In genomic region chr5:171806976-171807823, GRCh38 we compare ENCODE assay signal across 12 cellular contexts. TPM values are rescaled to one million over a fixed set of nuclear protein-coding genes. Genes with fewer than 3 reads are reported as not detected.
DNase-seq lines count a peak whose midpoint lies in the region; ATAC-seq, FAIRE-seq and TF ChIP-seq lines count a peak whose summit lies in the region.
"Had no signal": no experiment of that assay in that cellular context is flagged by ENCODE, and none has a peak within 500 bp of the region (broad histone marks: within the 10 kb centered on the region; RNA-seq: fewer than 3 reads in every experiment).

No MANE protein-coding gene starts in this region.

- peaks cover 5% of the 10 kb centered on the region for H3K23me2 ChIP-seq in H9 (ENCODE audit: insufficient read length, low read depth, low read length, poor library complexity, severe bottlenecking)

- no peak overlapping the region for H2BK15ac ChIP-seq in H9 (ENCODE audit: low read depth, low read length)
- no peak overlapping the region for H2BK15ac ChIP-seq in mesenchymal stem cell (ENCODE audit: low read depth, poor library complexity, severe bottlenecking)

- H3K9me3 ChIP-seq in H9 (ENCODE audit: control insufficient read depth, low read depth, low read length) (no peaks in the 10 kb centered on the region), mesenchymal stem cell (ENCODE audit: control insufficient read depth, low read length) (peaks cover 11% of the 10 kb centered on the region)

- no peak overlapping the region for H3K9ac ChIP-seq in H9 (ENCODE audit: extremely low read depth, insufficient read length, low read length)
- no peak overlapping the region for H3K9ac ChIP-seq in mesenchymal stem cell (ENCODE audit: low read length)

- no peak overlapping the region for H3K4me3 ChIP-seq in mesenchymal stem cell (ENCODE audit: insufficient read depth in 1 of 2, low read depth in 1 of 2, low read length in 2 of 2)

- no peak for TF ChIP-seq CTCF in H9 (conservative IDR thresholded peaks at IDR 0.05)

- no peak overlapping the region for H2BK20ac ChIP-seq in H9 (ENCODE audit: low read depth, low read length, poor library complexity, severe bottlenecking)

- DNase-seq in COLO668 (lab: John Stamatoyannopoulos, UW; ENCODE audit: unreplicated experiment) = peak; percentile 38
- DNase-seq in H9 = no peak
- peak; percentile 63 for DNase-seq in SHP77 treated with DMSO at 0.1 percent for 48 hours (lab: John Stamatoyannopoulos, UW)
- peak; percentile 33 for DNase-seq in iPS-NIHi11 (ENCODE audit: low spot score)
- DNase-seq in mesenchymal stem cell = no peak
- no peak for DNase-seq in HTR-8/SVneo (ENCODE audit: insufficient read length, low spot score)
- DNase-seq: KBM-7 had no signal

- peaks cover 0 to 4% of the 10 kb centered on the region in 2 experiments; a peak in 3 of 5 replicates for H3K9me3 Mint-ChIP-seq in H9

- no peak overlapping the region for H2BK5ac ChIP-seq in H9 (ENCODE audit: insufficient read length, low read length)
- no peak overlapping the region for H2BK5ac ChIP-seq in mesenchymal stem cell (ENCODE audit: low read depth, low read length, poor library complexity, severe bottlenecking)

- H3K36me3 Mint-ChIP-seq in H9 (ENCODE audit: insufficient read depth in 1 of 3, low read depth in 3 of 3) = no peaks in the 10 kb centered on the region; a peak in 2 of 7 replicates

- H3K4me2 ChIP-seq in H9 (ENCODE audit: insufficient read depth, insufficient read length, low read length) (peak overlapping the region; percentile 55), mesenchymal stem cell (ENCODE audit: low read length, poor library complexity, severe bottlenecking) (no peak overlapping the region)

- no peaks in the 10 kb centered on the region for H4K20me1 ChIP-seq in H9 (ENCODE audit: control insufficient read depth, insufficient read depth, insufficient read length)

- H3K4me1 ChIP-seq in H9 (ENCODE audit: insufficient read depth, low read length) (peaks cover 9% of the 10 kb centered on the region; the same call in 1 of the 2 replicates), mesenchymal stem cell (ENCODE audit: control insufficient read depth, insufficient read depth, low read depth, low read length) (peaks cover 2% of the 10 kb centered on the region)

- H3K14ac ChIP-seq in H9 (ENCODE audit: insufficient read depth, low read length) (no peak overlapping the region), mesenchymal stem cell (ENCODE audit: low read length in 2 of 2) (no peak overlapping the region)

- no peak overlapping the region for H2AK5ac ChIP-seq in H9 (ENCODE audit: insufficient read length, low read length)
- H2AK5ac ChIP-seq in mesenchymal stem cell (ENCODE audit: low read length, severe bottlenecking) = no peak overlapping the region

- ATAC-seq in HG02759 (IDR thresholded peaks at IDR 0.05; ENCODE audit: unreplicated experiment) (no peak), HG03342 (IDR thresholded peaks at IDR 0.05; ENCODE audit: unreplicated experiment) (no peak)

- H3K4me1 Mint-ChIP-seq in H9 = peaks cover 18 to 22% of the 10 kb centered on the region in 2 experiments
- H3K4me1 Mint-ChIP-seq: central memory CD8-positive, alpha-beta T cell had no signal

- H3K79me1 ChIP-seq in H9 (ENCODE audit: insufficient read depth, low read depth, low read length, poor library complexity, severe bottlenecking) (no peaks in the 10 kb centered on the region), mesenchymal stem cell (replicated peaks; ENCODE audit: low read length, poor library complexity, severe bottlenecking) (no peaks in the 10 kb centered on the region)

- H3K56ac ChIP-seq in H9 (ENCODE audit: insufficient read length, low read depth, low read length) = no peak overlapping the region

- H4K8ac ChIP-seq in H9 (replicated peaks; ENCODE audit: insufficient read length, low read depth, low read length) = no peak overlapping the region
- H4K8ac ChIP-seq in mesenchymal stem cell (ENCODE audit: low read length) = no peak overlapping the region

- H3K27ac Mint-ChIP-seq in H9 = peak overlapping the region in 1 of 3 experiments; percentile 20; a peak in 1 of 7 replicates

- H3K27ac ChIP-seq in H9 (ENCODE audit: insufficient read length, low read depth, low read length) (no peak overlapping the region), mesenchymal stem cell (ENCODE audit: low read length, poor library complexity, severe bottlenecking) (no peak overlapping the region)

- H2AFZ ChIP-seq in H9 (ENCODE audit: low read length) = peak overlapping the region; percentile 66
- H2AFZ ChIP-seq in mesenchymal stem cell (ENCODE audit: low read depth, low read length) = no peak overlapping the region

- no peak overlapping the region for H3K23ac ChIP-seq in H9 (ENCODE audit: insufficient read length, low read depth, low read length)
- H3K23ac ChIP-seq in mesenchymal stem cell (ENCODE audit: low read length in 2 of 2) = no peak overlapping the region

- H4K5ac ChIP-seq in H9 (ENCODE audit: insufficient read length, low read depth, low read length) = no peak overlapping the region

- H3K4ac ChIP-seq in H9 (ENCODE audit: low read depth, low read length) (no peak overlapping the region; the same call in 1 of the 2 replicates), mesenchymal stem cell (ENCODE audit: low read depth in 1 of 2, low read length in 2 of 2) (no peak overlapping the region)

- FAIRE-seq in HTR-8/SVneo (lab: Jason Lieb, UNC) = no peak
- FAIRE-seq: D721Med had no signal

- H3K27me3 ChIP-seq in H9 (ENCODE audit: insufficient read depth, low read length) = no peaks in the 10 kb centered on the region; the same call in 1 of the 2 replicates
- peaks cover 15 to 21% of the 10 kb centered on the region in 2 experiments for H3K27me3 ChIP-seq in mesenchymal stem cell (ENCODE audit: control insufficient read depth in 1 of 2, insufficient read depth in 1 of 2, low read length in 2 of 2)

- H3T11ph ChIP-seq in H9 (ENCODE audit: low read length) = no peak overlapping the region

- no peaks in the 10 kb centered on the region for H3K36me3 ChIP-seq in mesenchymal stem cell (ENCODE audit: control insufficient read depth in 1 of 2, insufficient read depth in 2 of 2, low read depth in 1 of 2, low read length in 2 of 2)

- WGBS in H9 (ENCODE audit: extremely low coverage, insufficient read length, low lambda C conversion rate) = no CpG with 5 or more reads among the region's 24 CpGs
- WGBS in mesenchymal stem cell = 57% methylated on average over 24 of the region's 24 CpGs

- peaks cover 48% of the 10 kb centered on the region for H3K27me3 Mint-ChIP-seq in H9 (ENCODE audit: low read depth)

- H3K4me3 Mint-ChIP-seq in H9 = peak overlapping the region; percentile 31 to 49; a peak in 2 of 5 replicates
- H3K4me3 Mint-ChIP-seq: central memory CD8-positive, alpha-beta T cell had no signal

- H2BK12ac ChIP-seq in H9 (ENCODE audit: insufficient read length, low read depth, low read length) (no peak overlapping the region), mesenchymal stem cell (ENCODE audit: low read length in 2 of 2) (no peak overlapping the region)

- H2BK120ac ChIP-seq in H9 (ENCODE audit: low read depth, low read length, poor library complexity, severe bottlenecking) (no peak overlapping the region), mesenchymal stem cell (ENCODE audit: low read depth, low read length) (no peak overlapping the region)

- no peaks in the 10 kb centered on the region for H3K79me2 ChIP-seq in H9 (ENCODE audit: insufficient read depth, low read length)

- H4K91ac ChIP-seq in H9 (ENCODE audit: insufficient read length, low read depth, low read length) (no peak overlapping the region), mesenchymal stem cell (ENCODE audit: low read length) (no peak overlapping the region)

- H3K18ac ChIP-seq in H9 (ENCODE audit: insufficient read length, low read depth, low read length) (no peak overlapping the region), mesenchymal stem cell (ENCODE audit: low read depth in 1 of 2, low read length in 2 of 2) (no peak overlapping the region)

RNA-seq across cellular contexts. Expression of gene SMIM23, which starts 21.6 kb away (rescaled TPM):
- not detected in 2 replicates for total RNA-seq in H9 (2021)
- polyA plus RNA-seq in mesenchymal stem cell (2013, experiment 1 of 2) = not detected
- not detected for polyA plus RNA-seq in mesenchymal stem cell (2013, experiment 2 of 2)
- total RNA-seq: T-helper 2 cell treated with Interferon-gamma antibody and Interleukin-4, amounts not matched to agents 100 ng/mL and 5 ng/mL, for 36 hours had no signal

Comparison
In these comparisons a context has a peak if more than half of its experiments do, and no peak if none do; other contexts are left out.
1. DNase-seq: peak in COLO668 (single experiment), SHP77 treated with DMSO at 0.1 percent for 48 hours (single experiment) and iPS-NIHi11 (single experiment); none in H9 (single experiment), mesenchymal stem cell (single experiment) and HTR-8/SVneo (single experiment).